In the genomic region with DNA sequence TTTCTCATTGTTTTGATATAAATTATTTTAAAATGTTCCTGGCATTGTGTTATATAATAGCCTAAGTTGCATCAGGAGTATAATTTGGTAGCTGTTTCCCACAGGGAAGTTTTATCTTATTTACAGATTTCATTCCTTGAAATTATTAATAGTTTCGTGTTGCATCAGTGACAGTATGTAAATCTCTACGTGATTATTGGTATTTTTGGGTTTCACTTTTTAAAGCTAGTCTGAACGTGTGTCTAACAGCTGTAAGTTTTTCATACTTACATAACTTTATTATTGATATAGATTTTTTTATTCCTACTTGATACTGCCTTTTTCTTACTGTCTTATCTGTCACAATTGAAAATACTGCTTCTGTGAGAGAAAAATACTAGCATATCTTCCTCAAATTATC, we compare ENCODE assay signal across 27 cellular contexts.
"Had no signal": no experiment of that assay in that cellular context is flagged by ENCODE, and none has a peak within 500 bp of the region (broad histone marks: within the 10 kb centered on the region; RNA-seq: fewer than 3 reads in every experiment).

No MANE protein-coding gene starts in this region.

- H3K79me2 ChIP-seq: parathyroid adenoma had no signal

- DNase-seq: natural killer cell; nephron progenitor cell; nucleus accumbens; posterior cingulate gyrus; psoas muscle; right cardiac atrium; right lobe of liver; sigmoid colon; stimulated activated CD4-positive, alpha-beta T cell treated with anti-CD3 and anti-CD28 coated beads, Interleukin-15, amount 100 ng/mL, for 24 hours; stimulated activated CD4-positive, alpha-beta T cell treated with anti-CD3 and anti-CD28 coated beads, Interleukin-2, amount 100 ng/mL, for 24 hours; stimulated activated CD4-positive, alpha-beta T cell treated with anti-CD3 and anti-CD28 coated beads, Interleukin-2, amount 100 ng/mL, for 48 hours; stimulated activated CD4-positive, alpha-beta T cell treated with anti-CD3 and anti-CD28 coated beads, Interleukin-4, amount 100 ng/mL, for 24 hours; stimulated activated naive B cell treated with anti-CD40 and anti-IgM and Interleukin-4, amounts not matched to agents 10 μg/mL and 1 μg/mL and 100 μg/mL, for 72 hours; stimulated activated naive CD4-positive, alpha-beta T cell treated with Interleukin-2 at 50 U/mL for 16 hours; stomach; thyroid gland; trophoblast cell; upper lobe of left lung had no signal

- H3K4me3 ChIP-seq: psoas muscle, right lobe of liver, sigmoid colon, stomach, thoracic aorta, thyroid gland, tibial nerve, upper lobe of left lung, vagina had no signal

- H3K27ac ChIP-seq: neutrophil, parathyroid adenoma, psoas muscle, right lobe of liver, sigmoid colon, stomach, thoracic aorta, thyroid gland, tibial nerve, upper lobe of left lung, vagina had no signal

- H3K9me3 ChIP-seq: neutrophil, psoas muscle, right lobe of liver, sigmoid colon, stomach, thoracic aorta, thyroid gland, tibial nerve, upper lobe of left lung, vagina had no signal

- ATAC-seq: natural killer cell; psoas muscle; right cardiac atrium; right lobe of liver; stimulated activated effector memory CD8-positive, alpha-beta T cell treated with anti-CD3 and anti-CD28 coated beads, Interleukin-12 subunit alpha, Interleukin-12 subunit beta, amount 100 ng/mL, for 72 hours; stimulated activated naive B cell treated with anti-CD40 and anti-IgM and Interleukin-4, amounts not matched to agents 10 μg/mL and 1 μg/mL and 100 μg/mL, for 72 hours had no signal

- H3K36me3 ChIP-seq: neutrophil, right lobe of liver, thoracic aorta, thyroid gland, vagina had no signal

- H3K4me3 Mint-ChIP-seq: natural killer cell; nephron progenitor cell; neural crest cell; stimulated activated effector memory CD8-positive, alpha-beta T cell treated with anti-CD3 and anti-CD28 coated beads, Interleukin-12 subunit alpha, Interleukin-12 subunit beta, amount 100 ng/mL, for 72 hours; stimulated activated naive B cell treated with anti-CD40 and anti-IgM and Interleukin-4, amounts not matched to agents 10 μg/mL and 1 μg/mL and 100 μg/mL, for 72 hours; stimulated activated naive CD8-positive, alpha-beta T cell treated with anti-CD3 and anti-CD28 coated beads, Interleukin-15, Interleukin-2, amounts not matched to agents 100 ng/mL and 50 ng/mL, for 24 hours had no signal

- H2AFZ ChIP-seq: parathyroid adenoma had no signal

- H3K27me3 Mint-ChIP-seq: progenitor cell of endocrine pancreas; stimulated activated naive B cell treated with anti-CD40 and anti-IgM and Interleukin-4, amounts not matched to agents 10 μg/mL and 1 μg/mL and 100 μg/mL, for 72 hours; stimulated activated naive CD8-positive, alpha-beta T cell treated with anti-CD3 and anti-CD28 coated beads, Interleukin-15, Interleukin-2, amounts not matched to agents 100 ng/mL and 50 ng/mL, for 24 hours had no signal

- H3K4me1 Mint-ChIP-seq: natural killer cell; nephron progenitor cell; neural crest cell; stimulated activated effector memory CD8-positive, alpha-beta T cell treated with anti-CD3 and anti-CD28 coated beads, Interleukin-12 subunit alpha, Interleukin-12 subunit beta, amount 100 ng/mL, for 72 hours; stimulated activated naive B cell treated with anti-CD40 and anti-IgM and Interleukin-4, amounts not matched to agents 10 μg/mL and 1 μg/mL and 100 μg/mL, for 72 hours had no signal

- H3K9me3 Mint-ChIP-seq: natural killer cell; nephron progenitor cell; neural crest cell; stimulated activated effector memory CD8-positive, alpha-beta T cell treated with anti-CD3 and anti-CD28 coated beads, Interleukin-12 subunit alpha, Interleukin-12 subunit beta, amount 100 ng/mL, for 72 hours; stimulated activated naive B cell treated with anti-CD40 and anti-IgM and Interleukin-4, amounts not matched to agents 10 μg/mL and 1 μg/mL and 100 μg/mL, for 72 hours; stimulated activated naive CD8-positive, alpha-beta T cell treated with anti-CD3 and anti-CD28 coated beads, Interleukin-15, Interleukin-2, amounts not matched to agents 100 ng/mL and 50 ng/mL, for 24 hours had no signal

- H3K27me3 ChIP-seq: neutrophil, right lobe of liver, sigmoid colon, stomach, thyroid gland, tibial nerve, upper lobe of left lung, vagina had no signal

- H3K9ac ChIP-seq: parathyroid adenoma had no signal

- H3K27ac Mint-ChIP-seq: natural killer cell; nephron progenitor cell; progenitor cell of endocrine pancreas; stimulated activated effector memory CD8-positive, alpha-beta T cell treated with anti-CD3 and anti-CD28 coated beads, Interleukin-12 subunit alpha, Interleukin-12 subunit beta, amount 100 ng/mL, for 72 hours; stimulated activated naive B cell treated with anti-CD40 and anti-IgM and Interleukin-4, amounts not matched to agents 10 μg/mL and 1 μg/mL and 100 μg/mL, for 72 hours; stimulated activated naive CD8-positive, alpha-beta T cell treated with anti-CD3 and anti-CD28 coated beads, Interleukin-15, Interleukin-2, amounts not matched to agents 100 ng/mL and 50 ng/mL, for 24 hours had no signal

- H3K36me3 Mint-ChIP-seq: natural killer cell; stimulated activated effector memory CD8-positive, alpha-beta T cell treated with anti-CD3 and anti-CD28 coated beads, Interleukin-12 subunit alpha, Interleukin-12 subunit beta, amount 100 ng/mL, for 72 hours had no signal

- H3K4me1 ChIP-seq: parathyroid adenoma, psoas muscle, right lobe of liver, sigmoid colon, stomach, thyroid gland, tibial nerve, upper lobe of left lung, vagina had no signal
